Comparison of ENCODE assay signal across 10 cellular contexts in the genomic region with DNA sequence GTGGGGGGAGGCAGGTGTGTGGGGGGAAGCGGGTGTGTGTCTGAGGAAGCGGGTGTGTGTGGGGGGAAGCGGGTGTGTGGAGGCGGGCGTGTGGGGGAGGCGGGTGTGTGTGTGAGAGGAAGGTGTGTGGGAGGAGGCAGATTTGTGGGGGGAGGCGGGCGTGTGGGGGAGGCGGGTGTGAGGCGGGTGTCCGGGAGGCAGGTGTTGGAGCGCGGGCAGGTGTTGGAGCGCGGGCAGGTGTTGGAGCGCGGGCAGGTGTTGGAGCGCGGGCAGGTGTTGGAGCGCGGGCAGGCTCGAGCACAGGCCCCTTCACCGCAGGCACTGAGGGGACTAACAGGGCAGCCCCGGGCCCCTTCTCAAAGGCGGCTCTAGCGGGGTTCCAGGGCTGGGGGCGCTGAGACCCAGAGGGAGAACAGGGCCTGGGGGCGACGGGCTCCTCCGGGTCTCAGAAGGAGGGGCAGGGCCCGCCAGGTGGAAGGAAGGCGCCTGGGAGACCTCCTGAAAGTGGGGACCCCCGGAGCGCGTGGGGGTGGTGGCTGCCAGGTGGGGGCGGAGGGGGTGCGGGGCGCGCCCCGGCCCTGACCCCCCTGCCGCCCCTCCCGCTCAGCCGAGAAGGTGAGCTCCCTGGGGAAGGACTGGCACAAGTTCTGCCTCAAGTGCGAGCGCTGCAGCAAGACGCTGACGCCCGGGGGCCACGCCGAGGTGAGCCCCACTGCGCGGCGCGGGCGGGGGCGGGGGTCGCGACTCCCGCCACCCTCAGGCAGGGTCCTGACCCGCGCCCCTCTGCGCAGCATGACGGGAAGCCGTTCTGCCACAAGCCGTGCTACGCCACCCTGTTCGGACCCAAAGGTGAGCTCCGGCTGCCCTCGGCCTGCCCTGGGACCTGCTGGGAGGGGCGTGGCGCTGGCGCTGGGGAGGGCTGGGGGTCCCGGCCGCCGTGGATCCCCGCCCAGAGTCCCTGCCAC. TPM values are rescaled to one million over a fixed set of nuclear protein-coding genes. Genes with fewer than 3 reads are reported as not detected.
A peak's percentile ranks its signal among the peaks of the same experiment; 100 is the strongest.
DNase-seq lines count a peak whose midpoint lies in the region; ATAC-seq, FAIRE-seq and TF ChIP-seq lines count a peak whose summit lies in the region.
"Had no signal": no experiment of that assay in that cellular context is flagged by ENCODE, and none has a peak within 500 bp of the region (broad histone marks: within the 10 kb centered on the region; RNA-seq: fewer than 3 reads in every experiment).

No MANE protein-coding gene starts in this region.

- H3K4me3 ChIP-seq in iPS DF 6.9 (ENCODE audit: low read length): peak overlapping the region; percentile 13; the same call in 1 of the 2 replicates
- H3K4me3 ChIP-seq in upper lobe of right lung: peak overlapping the region; percentile 66
- H3K4me3 ChIP-seq in SJCRH30: no peak overlapping the region

- H3K27ac Mint-ChIP-seq in activated CD4-positive, alpha-beta T cell treated with anti-CD3 and anti-CD28 coated beads, Interleukin-2, amount 10 ng/mL, durations not matched to agents 24 days and 14 days: peak overlapping the region; percentile 80

- intact Hi-C loops in activated CD4-positive, alpha-beta T cell treated with anti-CD3 and anti-CD28 coated beads, Interleukin-2, amount 10 ng/mL, durations not matched to agents 24 days and 14 days (cut with micrococcal nuclease): loop anchor here (10.0 kb wide), 1 partner anchor 47 kb away; a partner anchor contains a TSS
- intact Hi-C loops in upper lobe of right lung (cut with DNase I): no loop called here

- no peak overlapping the region for H3K27ac ChIP-seq in iPS DF 6.9 (ENCODE audit: low read length)
- peak overlapping the region; percentile 93 for H3K27ac ChIP-seq in upper lobe of right lung
- H3K27ac ChIP-seq in SJCRH30: no peak overlapping the region

- H3K36me3 Mint-ChIP-seq in activated CD4-positive, alpha-beta T cell treated with anti-CD3 and anti-CD28 coated beads, Interleukin-2, amount 10 ng/mL, durations not matched to agents 24 days and 14 days (ENCODE audit: low read depth): peaks cover 5% of the 10 kb centered on the region

- H3K4me3 Mint-ChIP-seq in activated CD4-positive, alpha-beta T cell treated with anti-CD3 and anti-CD28 coated beads, Interleukin-2, amount 10 ng/mL, durations not matched to agents 24 days and 14 days: peak overlapping the region; percentile 36

- no peaks in the 10 kb centered on the region for H3K9me3 ChIP-seq in iPS DF 6.9 (ENCODE audit: control insufficient read depth, insufficient read depth, low read length)
- H3K9me3 ChIP-seq in upper lobe of right lung: no peaks in the 10 kb centered on the region
- H3K9me3 ChIP-seq in SJCRH30 (replicated peaks): no peaks in the 10 kb centered on the region

- TF ChIP-seq CTCF in upper lobe of right lung (IDR thresholded peaks at IDR 0.05) (no peak), D721Med (IDR thresholded peaks at IDR 0.05; ENCODE audit: insufficient read depth, missing control alignments) (no peak)

- peaks cover 26% of the 10 kb centered on the region for H3K4me1 Mint-ChIP-seq in activated CD4-positive, alpha-beta T cell treated with anti-CD3 and anti-CD28 coated beads, Interleukin-2, amount 10 ng/mL, durations not matched to agents 24 days and 14 days

- H3K4me1 ChIP-seq in iPS DF 6.9 (ENCODE audit: control insufficient read depth, insufficient read depth, low read length) (peaks cover 28% of the 10 kb centered on the region), upper lobe of right lung (peaks cover 50% of the 10 kb centered on the region), SJCRH30 (peaks cover 25% of the 10 kb centered on the region)

- peaks cover 21% of the 10 kb centered on the region for H3K27me3 Mint-ChIP-seq in activated CD4-positive, alpha-beta T cell treated with anti-CD3 and anti-CD28 coated beads, Interleukin-2, amount 10 ng/mL, durations not matched to agents 24 days and 14 days

- H3K27me3 ChIP-seq in iPS DF 6.9 (ENCODE audit: control insufficient read depth, insufficient read depth, low read length) (peaks cover 27% of the 10 kb centered on the region), upper lobe of right lung (peaks cover 12% of the 10 kb centered on the region), SJCRH30 (no peaks in the 10 kb centered on the region)

- peaks cover 4% of the 10 kb centered on the region for H3K9me3 Mint-ChIP-seq in activated CD4-positive, alpha-beta T cell treated with anti-CD3 and anti-CD28 coated beads, Interleukin-2, amount 10 ng/mL, durations not matched to agents 24 days and 14 days

- FAIRE-seq in D721Med (lab: Jason Lieb, UNC): no peak
- FAIRE-seq: colon, TTC549 had no signal

- peak; percentile 34 for DNase-seq in stimulated activated CD4-positive, alpha-beta T cell treated with anti-CD3 and anti-CD28 coated beads, Interleukin-4, amount 100 ng/mL, for 1 hour
- DNase-seq in stimulated activated CD4-positive, alpha-beta T cell treated with anti-CD3 and anti-CD28 coated beads, Interleukin-12 subunit alpha, Interleukin-12 subunit beta, amount 100 ng/mL, for 4 hours: no peak
- no peak for DNase-seq in activated CD4-positive, alpha-beta T cell treated with anti-CD3 and anti-CD28 coated beads, Interleukin-2, amount 10 ng/mL, durations not matched to agents 24 days and 14 days
- DNase-seq in iPS DF 6.9 (ENCODE audit: low read depth, low spot score): no peak
- no peak for DNase-seq in upper lobe of right lung
- DNase-seq in D721Med (ENCODE audit: insufficient read length, low spot score): no peak
- DNase-seq in SJCRH30: no peak
- no peak for DNase-seq in NCI-H1092 (lab: John Stamatoyannopoulos, UW)

- no peaks in the 10 kb centered on the region; the same call in 1 of the 2 replicates for H3K36me3 ChIP-seq in iPS DF 6.9 (ENCODE audit: control insufficient read depth, insufficient read depth, low read length)
- no peaks in the 10 kb centered on the region for H3K36me3 ChIP-seq in upper lobe of right lung
- H3K36me3 ChIP-seq in SJCRH30: no peaks in the 10 kb centered on the region

- no peak for ATAC-seq in upper lobe of right lung

- WGBS in iPS DF 6.9 (ENCODE audit: insufficient coverage, insufficient read length): no CpG with 5 or more reads among the region's 76 CpGs

RNA-seq across cellular contexts. Expression of a gene that starts 3.3 kb away (rescaled TPM):
- 0.37 and 0.43 TPM in 2 replicates for total RNA-seq in activated CD4-positive, alpha-beta T cell treated with anti-CD3 and anti-CD28 coated beads, Interleukin-2, amount 10 ng/mL, durations not matched to agents 24 days and 14 days
- total RNA-seq in upper lobe of right lung: 191 TPM
- 68.2 and 71.7 TPM in 2 replicates for total RNA-seq in SJCRH30 (2014; rRNA removed; shearing (Covaris generic))

RNA-seq across cellular contexts. Expression of a gene that starts 8.7 kb away (rescaled TPM):
- 99.3 and 110 TPM in 2 replicates for total RNA-seq in activated CD4-positive, alpha-beta T cell treated with anti-CD3 and anti-CD28 coated beads, Interleukin-2, amount 10 ng/mL, durations not matched to agents 24 days and 14 days
- 96.2 TPM for total RNA-seq in upper lobe of right lung
- total RNA-seq in SJCRH30 (2014; rRNA removed; shearing (Covaris generic)): 0.14 TPM in 1 of 2 replicates, not detected in the other

RNA-seq across cellular contexts. Expression of a gene that starts 13.1 kb away (rescaled TPM):
- total RNA-seq in activated CD4-positive, alpha-beta T cell treated with anti-CD3 and anti-CD28 coated beads, Interleukin-2, amount 10 ng/mL, durations not matched to agents 24 days and 14 days: 41.4 and 43.3 TPM in 2 replicates
- total RNA-seq in upper lobe of right lung: 7.9 TPM
- 30.9 and 37.4 TPM in 2 replicates for total RNA-seq in SJCRH30 (2014; rRNA removed; shearing (Covaris generic))

RNA-seq across cellular contexts. Expression of a gene that starts 48.4 kb away (rescaled TPM):
- 9.1 and 10.3 TPM in 2 replicates for total RNA-seq in activated CD4-positive, alpha-beta T cell treated with anti-CD3 and anti-CD28 coated beads, Interleukin-2, amount 10 ng/mL, durations not matched to agents 24 days and 14 days
- total RNA-seq in upper lobe of right lung: 1.5 TPM
- total RNA-seq in SJCRH30 (2014; rRNA removed; shearing (Covaris generic)): 4.4 and 4.8 TPM in 2 replicates

RNA-seq across cellular contexts. Expression of a gene that starts 58.3 kb away (rescaled TPM):
- total RNA-seq in activated CD4-positive, alpha-beta T cell treated with anti-CD3 and anti-CD28 coated beads, Interleukin-2, amount 10 ng/mL, durations not matched to agents 24 days and 14 days: 187 and 192 TPM in 2 replicates
- 74.8 TPM for total RNA-seq in upper lobe of right lung
- 91.7 and 117 TPM in 2 replicates for total RNA-seq in SJCRH30 (2014; rRNA removed; shearing (Covaris generic))

Comparison
In these comparisons a context has a peak if more than half of its experiments do, and no peak if none do; other contexts are left out.
1. RNA of a gene that starts 3.3 kb away (total RNA-seq): 191 TPM in upper lobe of right lung (single experiment) and 68.2 to 71.7 TPM in SJCRH30; 0.37 to 0.43 TPM in activated CD4-positive, alpha-beta T cell treated with anti-CD3 and anti-CD28 coated beads, Interleukin-2, amount 10 ng/mL, durations not matched to agents 24 days and 14 days; every median in the first group is over 10 times any median in the second.
2. RNA of a gene that starts 8.7 kb away (total RNA-seq): 99.3 to 110 TPM in activated CD4-positive, alpha-beta T cell treated with anti-CD3 and anti-CD28 coated beads, Interleukin-2, amount 10 ng/mL, durations not matched to agents 24 days and 14 days and 96.2 TPM in upper lobe of right lung (single experiment); 0.14 TPM in SJCRH30; every median in the first group is over 10 times any median in the second.